In genomic region chr4:2054217-2054616, GRCh38 we compare ENCODE assay signal across 26 cellular contexts. TPM values are rescaled to one million over a fixed set of nuclear protein-coding genes. Genes with fewer than 3 reads are reported as not detected.
"Had no signal": no experiment of that assay in that cellular context is flagged by ENCODE, and none has a peak within 500 bp of the region (broad histone marks: within the 10 kb centered on the region; RNA-seq: fewer than 3 reads in every experiment).

No MANE protein-coding gene starts in this region.

- H3K4me3 Mint-ChIP-seq: effector memory CD8-positive, alpha-beta T cell; immature natural killer cell; memory B cell; natural killer cell treated with Interleukin-12 subunit alpha and Interleukin-12 subunit beta and Interleukin-15 and Interleukin-18, amount 100 ng/mL, for 72 hours; neural progenitor cell; stimulated activated naive CD8-positive, alpha-beta T cell treated with anti-CD3 and anti-CD28 coated beads, Interleukin-15, amount 100 ng/mL, for 72 hours had no signal

- H3K9me3 Mint-ChIP-seq: effector memory CD8-positive, alpha-beta T cell; memory B cell; natural killer cell treated with Interleukin-12 subunit alpha and Interleukin-12 subunit beta and Interleukin-15 and Interleukin-18, amount 100 ng/mL, for 72 hours; neural progenitor cell; stimulated activated naive CD8-positive, alpha-beta T cell treated with anti-CD3 and anti-CD28 coated beads, Interleukin-15, amount 100 ng/mL, for 72 hours had no signal

- H3K36me3 ChIP-seq: esophagus squamous epithelium, neural progenitor cell, prostate gland, right atrium auricular region, spleen, thyroid gland had no signal

- H3K27ac ChIP-seq: esophagus squamous epithelium, neural progenitor cell, parathyroid adenoma, prostate gland, right atrium auricular region, skin epidermis, spleen, thyroid gland had no signal

- H3K4me1 Mint-ChIP-seq: memory B cell; stimulated activated naive CD8-positive, alpha-beta T cell treated with anti-CD3 and anti-CD28 coated beads, Interleukin-15, amount 100 ng/mL, for 72 hours had no signal

- H3K36me3 Mint-ChIP-seq: immature natural killer cell; memory B cell; natural killer cell treated with Interleukin-12 subunit alpha and Interleukin-12 subunit beta and Interleukin-15 and Interleukin-18, amount 100 ng/mL, for 72 hours; neural progenitor cell had no signal

- H3K27ac Mint-ChIP-seq: effector memory CD8-positive, alpha-beta T cell; immature natural killer cell; memory B cell; natural killer cell treated with Interleukin-12 subunit alpha and Interleukin-12 subunit beta and Interleukin-15 and Interleukin-18, amount 100 ng/mL, for 72 hours; neural progenitor cell; stimulated activated naive CD8-positive, alpha-beta T cell treated with anti-CD3 and anti-CD28 coated beads, Interleukin-15, amount 100 ng/mL, for 72 hours had no signal

- H3K4me3 ChIP-seq: esophagus squamous epithelium, lung, neural progenitor cell, prostate gland, right atrium auricular region, skin epidermis, spleen, thyroid gland had no signal

- FAIRE-seq: endometrium, frontal cortex, keratinocyte had no signal

- ATAC-seq: effector memory CD8-positive, alpha-beta T cell; left lobe of liver; natural killer cell treated with Interleukin-12 subunit alpha and Interleukin-12 subunit beta and Interleukin-15 and Interleukin-18, amount 100 ng/mL, for 72 hours; stimulated activated naive CD8-positive, alpha-beta T cell treated with anti-CD3 and anti-CD28 coated beads, Interleukin-15, amount 100 ng/mL, for 72 hours had no signal

- H3K9ac ChIP-seq: neural progenitor cell, parathyroid adenoma had no signal

- DNase-seq: cerebellar nuclear complex; cortex of kidney; effector memory CD8-positive, alpha-beta T cell; erythroblast; esophagus squamous epithelium; hypothalamus; immature natural killer cell; spleen; stimulated activated CD4-positive, alpha-beta T cell treated with anti-CD3 and anti-CD28 coated beads, Interleukin-2, amount 100 ng/mL, for 48 hours; stimulated activated CD8-positive, alpha-beta memory T cell treated with anti-CD3 and anti-CD28 coated beads, Interleukin-4, amount 100 ng/mL, for 48 hours; stimulated activated naive CD4-positive, alpha-beta T cell; stimulated activated naive CD8-positive, alpha-beta T cell treated with anti-CD3 and anti-CD28 coated beads, Interleukin-15, amount 100 ng/mL, for 72 hours; thyroid gland; trophoblast cell had no signal

- H3K9me3 ChIP-seq: esophagus squamous epithelium, prostate gland, right atrium auricular region, spleen, thyroid gland had no signal

- H3K4me1 ChIP-seq: neural progenitor cell, parathyroid adenoma, prostate gland had no signal

RNA-seq across cellular contexts. Expression of gene NAT8L, which starts 4.9 kb away (rescaled TPM):
- polyA plus RNA-seq: immature natural killer cell had no signal
